ENCODE assay signal across 11 cellular contexts in genomic region chr11:68242616-68243015, GRCh38.
"Had no signal": no experiment of that assay in that cellular context is flagged by ENCODE, and none has a peak within 500 bp of the region (broad histone marks: within the 10 kb centered on the region; RNA-seq: fewer than 3 reads in every experiment).

No MANE protein-coding gene starts in this region.

- H3K9ac ChIP-seq: GM23248 had no signal

- H3K36me3 ChIP-seq: HAP-1 had no signal

- H3K4me3 ChIP-seq: GM23248, GM23338, HAP-1 had no signal

- H3K27ac ChIP-seq: GM23248 had no signal

- H3K4me3 Mint-ChIP-seq: GM23338, H9, HFFc6 had no signal

- H3K27ac Mint-ChIP-seq: GM23338, H9, HFFc6 had no signal

- H2AFZ ChIP-seq: GM23248 had no signal

- H3K9me3 Mint-ChIP-seq: HFFc6 had no signal

- FAIRE-seq: H1, H54 had no signal

- H3K4me1 ChIP-seq: HAP-1 had no signal

- H3K4me1 Mint-ChIP-seq: GM23338 had no signal

- H3K9me3 ChIP-seq: HAP-1 had no signal

- H3K4me2 ChIP-seq: GM23338 had no signal

- DNase-seq: GM23248, GOT3, H7, H9, HCEC 1CT, HFFc6 had no signal

- ATAC-seq: GM23338, HCT116 had no signal
